Comparison of ENCODE assay signal across 10 cellular contexts in the genomic region with DNA sequence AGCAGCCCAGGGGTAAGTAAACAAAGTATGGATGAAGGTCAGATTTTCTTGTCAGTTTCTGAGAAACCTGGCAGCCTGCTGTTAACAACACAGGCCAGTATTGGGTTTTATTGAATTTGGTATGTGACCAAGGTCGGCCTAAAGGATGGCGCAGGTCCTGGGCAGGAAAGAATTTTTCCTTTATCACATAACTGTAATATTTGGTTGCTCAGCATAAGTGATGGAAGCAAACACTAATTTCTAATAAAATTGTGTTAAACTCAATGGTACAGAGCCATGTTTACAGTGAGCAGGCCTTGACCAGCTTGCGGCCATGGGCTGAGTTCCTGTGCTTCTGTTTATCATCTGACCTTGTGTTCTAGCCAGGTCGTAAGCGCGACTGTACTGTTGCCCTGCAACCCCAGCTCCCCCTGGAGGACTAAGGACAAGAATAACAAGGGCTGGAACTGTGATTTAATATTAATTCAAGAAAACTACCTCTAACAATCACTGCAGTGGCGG. TPM values are rescaled to one million over a fixed set of nuclear protein-coding genes. Genes with fewer than 3 reads are reported as not detected.
DNase-seq lines count a peak whose midpoint lies in the region; ATAC-seq, FAIRE-seq and TF ChIP-seq lines count a peak whose summit lies in the region.
"Had no signal": no experiment of that assay in that cellular context is flagged by ENCODE, and none has a peak within 500 bp of the region (broad histone marks: within the 10 kb centered on the region; RNA-seq: fewer than 3 reads in every experiment).

No MANE protein-coding gene starts in this region.

- H3K36me3 ChIP-seq in K562 (ENCODE audit: control insufficient read depth, insufficient read depth, low read length) (peaks cover 92% of the 10 kb centered on the region), transverse colon (peaks cover 0 to 64% (median 26%) of the 10 kb centered on the region in 4 donors)

- TSS peak; percentile 24 for BruUV-seq in K562 (replicated peaks; lab: Mats Ljungman, UMichigan)

- intact Hi-C loops in activated naive CD4-positive, alpha-beta T cell treated with anti-CD3 and anti-CD28 coated beads for 36 hours (cut with micrococcal nuclease): no loop called here
- intact Hi-C loops in K562 (cut with micrococcal nuclease): no loop called here
- intact Hi-C loops in transverse colon (cut with DNase I; ENCODE audit: low total_unique reads): no loop called here

- no peak for TF ChIP-seq POLR2A in K562 (conservative IDR thresholded peaks at IDR 0.05)
- TF ChIP-seq POLR2A in transverse colon (IDR thresholded peaks at IDR 0.05): no peak

- H3K4me3 ChIP-seq in K562 (no peak overlapping the region), transverse colon (no peak overlapping the region)

- in situ Hi-C loops in K562 (cut with MboI) (no loop called here), transverse colon (cut with MboI; ENCODE audit: low pct_ligation_motif_present in 1 of 4, low pct_unique_long_range_greater_than_20kb in 1 of 4, low sequenced_read_pairs in 3 of 4) (no loop called here)

- H3K9me1 ChIP-seq in K562 (ENCODE audit: control insufficient read depth, insufficient read depth, low read length): peaks cover 2% of the 10 kb centered on the region

- peak; percentile 37 to 69 for TF ChIP-seq RAD21 in K562 (CRISPR knock-in tag; conservative IDR thresholded peaks at IDR 0.05 in 1 of 2, IDR thresholded peaks at IDR 0.05 in 1 of 2)

- H3K27ac ChIP-seq in K562 (ENCODE audit: extremely low read depth, low read depth, low read length) (no peak overlapping the region), transverse colon (peak overlapping the region in 1 of 4 donors; percentile 19)
- H3K27ac ChIP-seq: neutrophil had no signal

- CTCF ChIA-PET in activated naive CD4-positive, alpha-beta T cell treated with anti-CD3 and anti-CD28 coated beads for 36 hours (lab: Charles Lee): interaction anchor here (1.3 kb wide), 1 partner anchor 10 kb away, joined by 5 read pairs; a partner anchor contains a TSS
- CTCF ChIA-PET in K562 (lab: Yijun Ruan, JAX; ENCODE audit: low intra/inter-chr PET ratio): interaction anchor here (0.5 kb wide), 1 partner anchor 580 kb away, joined by 5 read pairs; no protein-coding TSS in a partner anchor

- H3K9me3 Mint-ChIP-seq in activated naive CD4-positive, alpha-beta T cell treated with anti-CD3 and anti-CD28 coated beads, Interleukin-2, amount 50 U/mL, for 72 hours: no peaks in the 10 kb centered on the region
- no peaks in the 10 kb centered on the region for H3K9me3 Mint-ChIP-seq in activated naive CD4-positive, alpha-beta T cell treated with anti-CD3 and anti-CD28 coated beads for 36 hours
- no peaks in the 10 kb centered on the region for H3K9me3 Mint-ChIP-seq in activated T-cell treated with anti-CD3 and anti-CD28 coated beads, Interleukin-2, amount 50 U/mL, for 24 hours

- DNase-seq in activated naive CD4-positive, alpha-beta T cell treated with anti-CD3 and anti-CD28 coated beads, Interleukin-2, amount 50 U/mL, for 72 hours (ENCODE audit: low spot score in 2 of 2): no peak
- DNase-seq in activated naive CD4-positive, alpha-beta T cell treated with anti-CD3 and anti-CD28 coated beads for 36 hours: no peak
- DNase-seq in K562 (ENCODE audit: extremely low read depth in 1 of 4, low spot score in 3 of 4): peak; percentile 32 to 57 (median 40)
- DNase-seq in islet precursor cell: peak; percentile 74
- DNase-seq in activated T-cell treated with anti-CD3 and anti-CD28 coated beads, Interleukin-2, amount 50 U/mL, for 24 hours: no peak
- DNase-seq in transverse colon: no peak
- no peak for DNase-seq in activated gamma-delta T cell (lab: John Stamatoyannopoulos, UW)
- DNase-seq: stimulated activated naive CD4-positive, alpha-beta T cell had no signal

- no peaks in the 10 kb centered on the region for H3K9me3 ChIP-seq in K562 (replicated peaks; ENCODE audit: control insufficient read depth, insufficient read depth, low read depth, low read length)
- no peaks in the 10 kb centered on the region for H3K9me3 ChIP-seq in transverse colon
- H3K9me3 ChIP-seq: neutrophil had no signal

- no peak for ATAC-seq in activated naive CD4-positive, alpha-beta T cell treated with anti-CD3 and anti-CD28 coated beads, Interleukin-2, amount 50 U/mL, for 72 hours
- ATAC-seq in K562: peak; percentile 73
- ATAC-seq in HG03571 (IDR thresholded peaks at IDR 0.05; ENCODE audit: unreplicated experiment): no peak

- H3K79me2 ChIP-seq in K562 (ENCODE audit: control insufficient read depth, insufficient read depth, low read length): no peaks in the 10 kb centered on the region

- TF ChIP-seq EP300 in K562 (IDR thresholded peaks at IDR 0.05; ENCODE audit: low read length) (no peak), transverse colon (IDR thresholded peaks at IDR 0.05; ENCODE audit: low read depth) (no peak)

- no peaks in the 10 kb centered on the region for H3K27me3 Mint-ChIP-seq in activated naive CD4-positive, alpha-beta T cell treated with anti-CD3 and anti-CD28 coated beads for 36 hours (ENCODE audit: low read depth)
- H3K27me3 Mint-ChIP-seq in activated T-cell treated with anti-CD3 and anti-CD28 coated beads, Interleukin-2, amount 50 U/mL, for 24 hours: no peaks in the 10 kb centered on the region

- POLR2A ChIA-PET in K562 (lab: Yijun Ruan, JAX): interaction anchor here (0.7 to 4.2 kb wide), 5 partner anchors 10 to 1055 kb away, joined by 3 to 44 read pairs (median 4); a partner anchor contains a TSS

- H3K4me1 Mint-ChIP-seq in activated naive CD4-positive, alpha-beta T cell treated with anti-CD3 and anti-CD28 coated beads for 36 hours (ENCODE audit: low read depth): peaks cover 2% of the 10 kb centered on the region
- peaks cover 2% of the 10 kb centered on the region for H3K4me1 Mint-ChIP-seq in activated T-cell treated with anti-CD3 and anti-CD28 coated beads, Interleukin-2, amount 50 U/mL, for 24 hours (ENCODE audit: low read depth)

- FAIRE-seq in K562 (lab: Jason Lieb, UNC): peak; percentile 75

- H4K20me1 ChIP-seq in K562 (replicated peaks; ENCODE audit: control insufficient read depth, insufficient read depth, low read length): no peaks in the 10 kb centered on the region; the same call in none of the 2 replicates

- H3K27ac Mint-ChIP-seq in activated naive CD4-positive, alpha-beta T cell treated with anti-CD3 and anti-CD28 coated beads, Interleukin-2, amount 50 U/mL, for 72 hours: peak overlapping the region; percentile 51 to 72
- H3K27ac Mint-ChIP-seq in activated naive CD4-positive, alpha-beta T cell treated with anti-CD3 and anti-CD28 coated beads for 36 hours: no peak overlapping the region
- H3K27ac Mint-ChIP-seq in activated T-cell treated with anti-CD3 and anti-CD28 coated beads, Interleukin-2, amount 50 U/mL, for 24 hours: no peak overlapping the region

- no peak overlapping the region for H3K4me2 ChIP-seq in K562 (ENCODE audit: insufficient read depth, low read length)

- H3K36me3 Mint-ChIP-seq in activated naive CD4-positive, alpha-beta T cell treated with anti-CD3 and anti-CD28 coated beads, Interleukin-2, amount 50 U/mL, for 72 hours: no peaks in the 10 kb centered on the region
- H3K36me3 Mint-ChIP-seq in activated naive CD4-positive, alpha-beta T cell treated with anti-CD3 and anti-CD28 coated beads for 36 hours (ENCODE audit: low read depth): peaks cover 31% of the 10 kb centered on the region
- H3K36me3 Mint-ChIP-seq in activated T-cell treated with anti-CD3 and anti-CD28 coated beads, Interleukin-2, amount 50 U/mL, for 24 hours (ENCODE audit: low read depth): peaks cover 97% of the 10 kb centered on the region

- H3K27me3 ChIP-seq in K562 (ENCODE audit: control insufficient read depth in 2 of 2, insufficient read depth in 2 of 2, low read length in 2 of 2) (no peaks in the 10 kb centered on the region), transverse colon (no peaks in the 10 kb centered on the region)
- H3K27me3 ChIP-seq: neutrophil had no signal

- 67% methylated on average over 7 of the region's 7 CpGs for WGBS in K562 (ENCODE audit: insufficient coverage, low coverage, missing lambda C conversion rate)
- 75 to 78% methylated on average over 5 to 7 of the region's 7 CpGs for WGBS in transverse colon (ENCODE audit: low coverage in 1 of 2), 2 donors

- H3K4me1 ChIP-seq in K562 (replicated peaks in 1 of 2; ENCODE audit: control insufficient read depth in 2 of 2, insufficient read depth in 2 of 2, low read length in 2 of 2) (peaks cover 0 to 3% of the 10 kb centered on the region in 2 experiments; a peak in 1 of 5 replicates), transverse colon (no peaks in the 10 kb centered on the region)

- no peak overlapping the region for H2AFZ ChIP-seq in K562 (ENCODE audit: low read depth, low read length)

- no peak overlapping the region for H3K4me3 Mint-ChIP-seq in activated naive CD4-positive, alpha-beta T cell treated with anti-CD3 and anti-CD28 coated beads for 36 hours
- no peak overlapping the region for H3K4me3 Mint-ChIP-seq in activated T-cell treated with anti-CD3 and anti-CD28 coated beads, Interleukin-2, amount 50 U/mL, for 24 hours

- no peak overlapping the region for H3K9ac ChIP-seq in K562 (ENCODE audit: insufficient read depth in 1 of 2, low read depth in 2 of 2, low read length in 2 of 2)

- TF ChIP-seq CTCF in K562 (IDR thresholded peaks at IDR 0.05 in 2 of 3, conservative IDR thresholded peaks at IDR 0.05 in 1 of 3; ENCODE audit: insufficient read depth in 2 of 3, low read depth in 1 of 3, low read length in 3 of 3) (peak; percentile 59 to 70 (median 65)), transverse colon (IDR thresholded peaks at IDR 0.05) (no peak)

RNA-seq across cellular contexts. Expression of a gene that starts 10.5 kb away (rescaled TPM):
- total RNA-seq in activated naive CD4-positive, alpha-beta T cell treated with anti-CD3 and anti-CD28 coated beads, Interleukin-2, amount 50 U/mL, for 72 hours: 10 to 100 TPM; 62.2 to 83.4 TPM
- 10 to 100 TPM; 74.6 to 76.5 TPM for total RNA-seq in activated naive CD4-positive, alpha-beta T cell treated with anti-CD3 and anti-CD28 coated beads for 36 hours
- total RNA-seq in K562 (2011; cell fraction: chromatin; rRNA removed; ENCODE audit: low replicate concordance): 13.2 and 36.1 TPM in 2 replicates
- total RNA-seq in K562 (2011; cell fraction: nucleolus; rRNA removed): 33.4 and 34.0 TPM in 2 replicates
- total RNA-seq in K562 (2011; cell fraction: nucleoplasm; rRNA removed): 27.2 and 30.3 TPM in 2 replicates
- total RNA-seq in K562 (2014; rRNA removed) (121 and 122 TPM in 2 replicates), K562 (2014; rRNA removed; fragmentation: Illumina TruSeq; extraction: Trizol) (59.5 and 62.7 TPM in 2 replicates), K562 (2015; rRNA removed; fragmentation: Illumina TruSeq; extraction: Trizol) (70.6 and 71.4 TPM in 2 replicates), K562 (2021) (106 and 108 TPM in 2 replicates), transverse colon (10 to 100 TPM; 54.9 to 95.3 (median 66.5) TPM)
- polyA plus RNA-seq in K562 (2011; rRNA removed) (64.6 and 105 TPM in 2 replicates), K562 (2014; fragmentation: Illumina TruSeq; extraction: Trizol) (127 and 137 TPM in 2 replicates), K562 (2014; fragmentation: Nextera tagmentation; extraction: Ambion mirVana) (10 to 100 TPM; 22.0 to 25.1 TPM), K562 (2014; rRNA removed) (104 and 109 TPM in 2 replicates)
- polyA plus RNA-seq in K562 (2011; cell fraction: cytosol; rRNA removed): 64.6 and 142 TPM in 2 replicates
- polyA plus RNA-seq in K562 (2011; cell fraction: nucleus; rRNA removed): 48.3 and 71.0 TPM in 2 replicates
- polyA plus RNA-seq in K562 (2012): 89.9 and 120 TPM in 2 replicates
- polyA minus RNA-seq in K562 (2011; rRNA and poly(A)+ RNA removed): 31.5 and 60.7 TPM in 2 replicates
- polyA minus RNA-seq in K562 (2011; cell fraction: cytosol; rRNA and poly(A)+ RNA removed): 27.9 and 61.6 TPM in 2 replicates
- polyA minus RNA-seq in K562 (2011; cell fraction: nucleus; rRNA and poly(A)+ RNA removed): 14.4 and 16.8 TPM in 2 replicates

RNA-seq across cellular contexts. Expression of a gene that starts 11.2 kb away (rescaled TPM):
- 10 to 100 TPM; 25.7 to 26.2 TPM for total RNA-seq in activated naive CD4-positive, alpha-beta T cell treated with anti-CD3 and anti-CD28 coated beads, Interleukin-2, amount 50 U/mL, for 72 hours
- 10 to 100 TPM; 18.6 to 18.7 TPM for total RNA-seq in activated naive CD4-positive, alpha-beta T cell treated with anti-CD3 and anti-CD28 coated beads for 36 hours
- 14.5 and 38.2 TPM in 2 replicates for total RNA-seq in K562 (2011; cell fraction: chromatin; rRNA removed; ENCODE audit: low replicate concordance)
- 22.8 and 26.7 TPM in 2 replicates for total RNA-seq in K562 (2011; cell fraction: nucleolus; rRNA removed)
- 22.7 and 28.9 TPM in 2 replicates for total RNA-seq in K562 (2011; cell fraction: nucleoplasm; rRNA removed)
- total RNA-seq in K562 (2014; rRNA removed) (9.0 and 15.1 TPM in 2 replicates), K562 (2014; rRNA removed; fragmentation: Illumina TruSeq; extraction: Trizol) (6.3 and 8.2 TPM in 2 replicates), K562 (2015; rRNA removed; fragmentation: Illumina TruSeq; extraction: Trizol) (7.7 and 8.0 TPM in 2 replicates), K562 (2021) (18.9 and 20.1 TPM in 2 replicates), transverse colon (100 to 1,000 TPM in 1 of 4 donors, 10 to 100 TPM in 3; 25.6 to 137 (median 49.4) TPM)
- polyA plus RNA-seq in K562 (2011; rRNA removed) (13.7 and 18.8 TPM in 2 replicates), K562 (2014; fragmentation: Illumina TruSeq; extraction: Trizol) (15.2 and 15.4 TPM in 2 replicates), K562 (2014; fragmentation: Nextera tagmentation; extraction: Ambion mirVana) (1 to 10 TPM; 2.1 to 2.9 TPM), K562 (2014; rRNA removed) (8.1 and 15.4 TPM in 2 replicates)
- polyA plus RNA-seq in K562 (2011; cell fraction: cytosol; rRNA removed): 10.8 and 23.2 TPM in 2 replicates
- polyA plus RNA-seq in K562 (2011; cell fraction: nucleus; rRNA removed): 40.2 and 69.4 TPM in 2 replicates
- polyA plus RNA-seq in K562 (2012): 11.5 and 17.0 TPM in 2 replicates
- 7.3 and 16.7 TPM in 2 replicates for polyA minus RNA-seq in K562 (2011; rRNA and poly(A)+ RNA removed)
- 21.0 and 35.8 TPM in 2 replicates for polyA minus RNA-seq in K562 (2011; cell fraction: cytosol; rRNA and poly(A)+ RNA removed)
- polyA minus RNA-seq in K562 (2011; cell fraction: nucleus; rRNA and poly(A)+ RNA removed): 12.4 and 16.7 TPM in 2 replicates

RNA-seq across cellular contexts. Expression of a gene that starts 11.5 kb away (rescaled TPM):
- 10 to 100 TPM; 16.4 to 16.8 TPM for total RNA-seq in activated naive CD4-positive, alpha-beta T cell treated with anti-CD3 and anti-CD28 coated beads, Interleukin-2, amount 50 U/mL, for 72 hours
- total RNA-seq in activated naive CD4-positive, alpha-beta T cell treated with anti-CD3 and anti-CD28 coated beads for 36 hours: 10 to 100 TPM; 17.9 to 18.1 TPM
- total RNA-seq in K562 (2011; cell fraction: chromatin; rRNA removed; ENCODE audit: low replicate concordance): 58.5 and 63.2 TPM in 2 replicates
- total RNA-seq in K562 (2011; cell fraction: nucleolus; rRNA removed): 42.5 and 42.8 TPM in 2 replicates
- total RNA-seq in K562 (2011; cell fraction: nucleoplasm; rRNA removed): 44.1 and 49.8 TPM in 2 replicates
- 25.1 and 25.5 TPM in 2 replicates for total RNA-seq in K562 (2014; rRNA removed)
- 20.9 and 26.8 TPM in 2 replicates for total RNA-seq in K562 (2014; rRNA removed; fragmentation: Illumina TruSeq; extraction: Trizol)
- 14.3 and 14.6 TPM in 2 replicates for total RNA-seq in K562 (2015; rRNA removed; fragmentation: Illumina TruSeq; extraction: Trizol)
- 20.1 and 25.2 TPM in 2 replicates for total RNA-seq in K562 (2021)
- 35.8 and 38.6 TPM in 2 replicates for polyA plus RNA-seq in K562 (2011; rRNA removed)
- polyA plus RNA-seq in K562 (2011; cell fraction: cytosol; rRNA removed): 15.7 and 17.9 TPM in 2 replicates
- polyA plus RNA-seq in K562 (2011; cell fraction: nucleus; rRNA removed): 54.6 and 62.4 TPM in 2 replicates
- polyA plus RNA-seq in K562 (2012): 20.5 and 42.0 TPM in 2 replicates
- polyA plus RNA-seq in K562 (2014; fragmentation: Illumina TruSeq; extraction: Trizol): 19.0 and 19.4 TPM in 2 replicates
- 10 to 100 TPM; 11.2 to 17.7 TPM for polyA plus RNA-seq in K562 (2014; fragmentation: Nextera tagmentation; extraction: Ambion mirVana)
- polyA plus RNA-seq in K562 (2014; rRNA removed): 37.6 and 45.4 TPM in 2 replicates
- 9.2 and 9.9 TPM in 2 replicates for polyA minus RNA-seq in K562 (2011; rRNA and poly(A)+ RNA removed)
- polyA minus RNA-seq in K562 (2011; cell fraction: cytosol; rRNA and poly(A)+ RNA removed): 4.6 and 7.2 TPM in 2 replicates
- 10.8 and 16.7 TPM in 2 replicates for polyA minus RNA-seq in K562 (2011; cell fraction: nucleus; rRNA and poly(A)+ RNA removed)
- 10 to 100 TPM in 3 of 4 donors, 1 to 10 TPM in 1; 7.2 to 46.0 (median 32.4) TPM for total RNA-seq in transverse colon

RNA-seq across cellular contexts. Expression of a gene that starts 18.2 kb away (rescaled TPM):
- not detected for total RNA-seq in activated naive CD4-positive, alpha-beta T cell treated with anti-CD3 and anti-CD28 coated beads, Interleukin-2, amount 50 U/mL, for 72 hours
- total RNA-seq in activated naive CD4-positive, alpha-beta T cell treated with anti-CD3 and anti-CD28 coated beads for 36 hours: not detected
- not detected in 2 replicates for total RNA-seq in K562 (2011; cell fraction: chromatin; rRNA removed; ENCODE audit: low replicate concordance)
- total RNA-seq in K562 (2011; cell fraction: nucleolus; rRNA removed): not detected in 2 replicates
- not detected in 2 replicates for total RNA-seq in K562 (2011; cell fraction: nucleoplasm; rRNA removed)
- total RNA-seq in K562 (2014; rRNA removed) (not detected in 2 replicates), K562 (2014; rRNA removed; fragmentation: Illumina TruSeq; extraction: Trizol) (not detected in 2 replicates), K562 (2015; rRNA removed; fragmentation: Illumina TruSeq; extraction: Trizol) (not detected in 2 replicates), K562 (2021) (not detected in 2 replicates), transverse colon (not detected)
- polyA plus RNA-seq in K562 (2011; rRNA removed) (not detected in 2 replicates), K562 (2014; fragmentation: Illumina TruSeq; extraction: Trizol) (not detected in 2 replicates), K562 (2014; fragmentation: Nextera tagmentation; extraction: Ambion mirVana) (not detected), K562 (2014; rRNA removed) (not detected in 2 replicates)
- not detected in 2 replicates for polyA plus RNA-seq in K562 (2011; cell fraction: cytosol; rRNA removed)
- not detected in 2 replicates for polyA plus RNA-seq in K562 (2011; cell fraction: nucleus; rRNA removed)
- polyA plus RNA-seq in K562 (2012): not detected in 2 replicates
- not detected in 2 replicates for polyA minus RNA-seq in K562 (2011; rRNA and poly(A)+ RNA removed)
- polyA minus RNA-seq in K562 (2011; cell fraction: cytosol; rRNA and poly(A)+ RNA removed): not detected in 2 replicates
- polyA minus RNA-seq in K562 (2011; cell fraction: nucleus; rRNA and poly(A)+ RNA removed): not detected in 2 replicates

RNA-seq across cellular contexts. Expression of a gene that starts 23.3 kb away (rescaled TPM):
- total RNA-seq in activated naive CD4-positive, alpha-beta T cell treated with anti-CD3 and anti-CD28 coated beads, Interleukin-2, amount 50 U/mL, for 72 hours: under 1 TPM; 0.34 to 0.53 TPM
- not detected for total RNA-seq in activated naive CD4-positive, alpha-beta T cell treated with anti-CD3 and anti-CD28 coated beads for 36 hours
- total RNA-seq in K562 (2011; cell fraction: chromatin; rRNA removed; ENCODE audit: low replicate concordance): not detected in 2 replicates
- total RNA-seq in K562 (2011; cell fraction: nucleolus; rRNA removed): 0.26 and 0.33 TPM in 2 replicates
- 0.73 TPM in 1 of 2 replicates, not detected in the other for total RNA-seq in K562 (2011; cell fraction: nucleoplasm; rRNA removed)
- 0.14 and 0.33 TPM in 2 replicates for total RNA-seq in K562 (2014; rRNA removed)
- not detected in 2 replicates for total RNA-seq in K562 (2014; rRNA removed; fragmentation: Illumina TruSeq; extraction: Trizol)
- 0.15 and 0.36 TPM in 2 replicates for total RNA-seq in K562 (2015; rRNA removed; fragmentation: Illumina TruSeq; extraction: Trizol)
- 0.86 and 2.3 TPM in 2 replicates for total RNA-seq in K562 (2021)
- polyA plus RNA-seq in K562 (2011; rRNA removed): 0.11 and 0.17 TPM in 2 replicates
- polyA plus RNA-seq in K562 (2011; cell fraction: cytosol; rRNA removed): 0.21 and 0.25 TPM in 2 replicates
- polyA plus RNA-seq in K562 (2011; cell fraction: nucleus; rRNA removed): 0.10 and 0.41 TPM in 2 replicates
- polyA plus RNA-seq in K562 (2012): 0.77 and 0.97 TPM in 2 replicates
- 0.13 and 0.68 TPM in 2 replicates for polyA plus RNA-seq in K562 (2014; fragmentation: Illumina TruSeq; extraction: Trizol)
- 1 to 10 TPM in 1 of 2 experiments, under 1 TPM in 1; 0.22 to 1.0 TPM for polyA plus RNA-seq in K562 (2014; fragmentation: Nextera tagmentation; extraction: Ambion mirVana)
- 0.64 and 0.82 TPM in 2 replicates for polyA plus RNA-seq in K562 (2014; rRNA removed)
- polyA minus RNA-seq in K562 (2011; rRNA and poly(A)+ RNA removed): not detected in 2 replicates
- polyA minus RNA-seq in K562 (2011; cell fraction: cytosol; rRNA and poly(A)+ RNA removed): 1.0 TPM in 2 replicates
- polyA minus RNA-seq in K562 (2011; cell fraction: nucleus; rRNA and poly(A)+ RNA removed): 0.40 and 0.56 TPM in 2 replicates
- not detected for total RNA-seq in transverse colon

Comparison
In these comparisons a context has a peak if more than half of its experiments do, and no peak if none do; other contexts are left out.
1. H3K27ac Mint-ChIP-seq: peak in activated naive CD4-positive, alpha-beta T cell treated with anti-CD3 and anti-CD28 coated beads, Interleukin-2, amount 50 U/mL, for 72 hours (2 of 2); none in activated naive CD4-positive, alpha-beta T cell treated with anti-CD3 and anti-CD28 coated beads for 36 hours (single experiment) and activated T-cell treated with anti-CD3 and anti-CD28 coated beads, Interleukin-2, amount 50 U/mL, for 24 hours (single experiment).
2. DNase-seq: peak in K562 (4 of 4) and islet precursor cell (single experiment); none in activated naive CD4-positive, alpha-beta T cell treated with anti-CD3 and anti-CD28 coated beads, Interleukin-2, amount 50 U/mL, for 72 hours (0 of 2), activated naive CD4-positive, alpha-beta T cell treated with anti-CD3 and anti-CD28 coated beads for 36 hours (single experiment), activated T-cell treated with anti-CD3 and anti-CD28 coated beads, Interleukin-2, amount 50 U/mL, for 24 hours (single experiment), transverse colon (single experiment) and activated gamma-delta T cell (single experiment).
3. CTCF ChIP-seq: peak in K562 (3 of 3); none in transverse colon (0 of 5).